In genomic region chr4:7068279-7068842, GRCh38 we compare ENCODE assay signal across 8 cellular contexts. TPM values are rescaled to one million over a fixed set of nuclear protein-coding genes. Genes with fewer than 3 reads are reported as not detected.
DNase-seq lines count a peak whose midpoint lies in the region; ATAC-seq, FAIRE-seq and TF ChIP-seq lines count a peak whose summit lies in the region.

No MANE protein-coding gene starts in this region.

- peak overlapping the region; percentile 77 for H3K4me3 ChIP-seq in astrocyte (ENCODE audit: insufficient read depth, low read depth, low read length)

- H3K4me1 ChIP-seq in astrocyte (ENCODE audit: insufficient read depth, low read length), result peaks cover 16% of the 10 kb centered on the region

- H3K4me3 Mint-ChIP-seq in stimulated activated naive CD8-positive, alpha-beta T cell treated with anti-CD3 and anti-CD28 coated beads, Interleukin-15, Interleukin-2, amounts not matched to agents 100 ng/mL and 50 ng/mL, for 24 hours, result peak overlapping the region; percentile 91
- H3K4me3 Mint-ChIP-seq in astrocyte (ENCODE audit: unreplicated experiment), result peak overlapping the region; percentile 92
- peak overlapping the region; percentile 87 for H3K4me3 Mint-ChIP-seq in memory B cell

- H3K27ac Mint-ChIP-seq in stimulated activated naive CD8-positive, alpha-beta T cell treated with anti-CD3 and anti-CD28 coated beads, Interleukin-15, Interleukin-2, amounts not matched to agents 100 ng/mL and 50 ng/mL, for 24 hours, result peak overlapping the region; percentile 95
- H3K27ac Mint-ChIP-seq in astrocyte (ENCODE audit: unreplicated experiment), result peak overlapping the region; percentile 94
- H3K27ac Mint-ChIP-seq in memory B cell, result peak overlapping the region; percentile 75

- H4K20me1 ChIP-seq in astrocyte (ENCODE audit: insufficient read depth, low read length), result peaks cover 36% of the 10 kb centered on the region

- no peaks in the 10 kb centered on the region for H3K9me3 ChIP-seq in astrocyte (ENCODE audit: insufficient read depth, low read depth, low read length)

- no peaks in the 10 kb centered on the region for H3K9me3 Mint-ChIP-seq in stimulated activated naive CD8-positive, alpha-beta T cell treated with anti-CD3 and anti-CD28 coated beads, Interleukin-15, Interleukin-2, amounts not matched to agents 100 ng/mL and 50 ng/mL, for 24 hours
- H3K9me3 Mint-ChIP-seq in astrocyte (ENCODE audit: unreplicated experiment) (no peaks in the 10 kb centered on the region), memory B cell (no peaks in the 10 kb centered on the region)

- H3K79me2 ChIP-seq in astrocyte (ENCODE audit: insufficient read depth, low read length), result peaks cover 42% of the 10 kb centered on the region

- H3K36me3 Mint-ChIP-seq in stimulated activated naive CD8-positive, alpha-beta T cell treated with anti-CD3 and anti-CD28 coated beads, Interleukin-15, Interleukin-2, amounts not matched to agents 100 ng/mL and 50 ng/mL, for 24 hours (ENCODE audit: low read depth), result peaks cover 35% of the 10 kb centered on the region
- peaks cover 4% of the 10 kb centered on the region for H3K36me3 Mint-ChIP-seq in astrocyte (ENCODE audit: low read depth, unreplicated experiment)
- peaks cover 2% of the 10 kb centered on the region for H3K36me3 Mint-ChIP-seq in memory B cell

- peak overlapping the region; percentile 93 for H2AFZ ChIP-seq in astrocyte (ENCODE audit: low read depth, low read length)

- H3K36me3 ChIP-seq in astrocyte (ENCODE audit: insufficient read depth, low read length), result peaks cover 8% of the 10 kb centered on the region

- H3K27ac ChIP-seq in astrocyte (ENCODE audit: low read depth, low read length), result peak overlapping the region; percentile 66

- H3K9ac ChIP-seq in astrocyte (ENCODE audit: low read length), result peak overlapping the region; percentile 84

- H3K4me2 ChIP-seq in astrocyte (ENCODE audit: low read length), result peak overlapping the region; percentile 99

- no peaks in the 10 kb centered on the region for H3K27me3 Mint-ChIP-seq in stimulated activated naive CD8-positive, alpha-beta T cell treated with anti-CD3 and anti-CD28 coated beads, Interleukin-15, Interleukin-2, amounts not matched to agents 100 ng/mL and 50 ng/mL, for 24 hours
- H3K27me3 Mint-ChIP-seq in astrocyte (ENCODE audit: low read depth, unreplicated experiment) (peaks cover 24% of the 10 kb centered on the region), memory B cell (peaks cover 2% of the 10 kb centered on the region)

- no peak for TF ChIP-seq CTCF in astrocyte (IDR thresholded peaks at IDR 0.05; ENCODE audit: insufficient read depth, low read depth, low read length)

- no peak for FAIRE-seq in astrocyte (lab: Jason Lieb, UNC)

- peaks cover 10% of the 10 kb centered on the region for H3K27me3 ChIP-seq in astrocyte (ENCODE audit: insufficient read depth, low read length)

- ATAC-seq in stimulated activated naive CD8-positive, alpha-beta T cell treated with anti-CD3 and anti-CD28 coated beads, Interleukin-15, Interleukin-2, amounts not matched to agents 100 U/mL and 50 U/mL, for 24 hours, result no peak
- ATAC-seq in HG03520 (IDR thresholded peaks at IDR 0.05; ENCODE audit: unreplicated experiment), result peak; percentile 12
- peak; percentile 23 for ATAC-seq in memory B cell (ENCODE audit: low read depth)

- DNase-seq in stimulated activated naive CD8-positive, alpha-beta T cell treated with anti-CD3 and anti-CD28 coated beads, Interleukin-15, Interleukin-2, amounts not matched to agents 100 U/mL and 50 U/mL, for 24 hours, result no peak
- DNase-seq in astrocyte (ENCODE audit: low read depth) (no peak), memory B cell (ENCODE audit: low spot score in 2 of 2) (no peak), SIG-M5 treated with dmso at 0.1 percent for 504 hours (lab: John Stamatoyannopoulos, UW; ENCODE audit: unreplicated experiment) (no peak), NK-92 (lab: John Stamatoyannopoulos, UW; ENCODE audit: unreplicated experiment) (no peak), NCI-H774 (lab: John Stamatoyannopoulos, UW) (no peak)

- peaks cover 53% of the 10 kb centered on the region for H3K4me1 Mint-ChIP-seq in stimulated activated naive CD8-positive, alpha-beta T cell treated with anti-CD3 and anti-CD28 coated beads, Interleukin-15, Interleukin-2, amounts not matched to agents 100 ng/mL and 50 ng/mL, for 24 hours (ENCODE audit: low read depth)
- H3K4me1 Mint-ChIP-seq in astrocyte (ENCODE audit: low read depth, unreplicated experiment), result peaks cover 3% of the 10 kb centered on the region
- H3K4me1 Mint-ChIP-seq in memory B cell, result peaks cover 27% of the 10 kb centered on the region

RNA-seq across cellular contexts. Expression of gene GRPEL1, which starts 0.5 kb away (rescaled TPM):
- 48.3 and 55.8 TPM in 2 replicates for total RNA-seq in astrocyte

RNA-seq across cellular contexts. Expression of gene TADA2B, which starts 25.2 kb away (rescaled TPM):
- total RNA-seq in astrocyte, result 18.0 and 19.8 TPM in 2 replicates
